In genomic region chr2:134581877-134582546, GRCh38 we compare ENCODE assay signal across 15 cellular contexts.
DNase-seq lines count a peak whose midpoint lies in the region; ATAC-seq lines count a peak whose summit lies in the region.
"Had no signal": no experiment of that assay in that cellular context is flagged by ENCODE, and none has a peak within 500 bp of the region (broad histone marks: within the 10 kb centered on the region; RNA-seq: fewer than 3 reads in every experiment).

No MANE protein-coding gene starts in this region.

- H3K4me1 Mint-ChIP-seq in activated naive CD8-positive, alpha-beta T cell treated with anti-CD3 and anti-CD28 coated beads, Interleukin-2, amount 10 ng/mL, durations not matched to agents 7 days and 5 days, result peaks cover 29% of the 10 kb centered on the region

- H3K27me3 Mint-ChIP-seq in activated naive CD8-positive, alpha-beta T cell treated with anti-CD3 and anti-CD28 coated beads, Interleukin-2, amount 10 ng/mL, durations not matched to agents 7 days and 5 days, result peaks cover 2% of the 10 kb centered on the region

- no peak for DNase-seq in activated naive CD8-positive, alpha-beta T cell treated with anti-CD3 and anti-CD28 coated beads, Interleukin-2, amount 10 ng/mL, durations not matched to agents 7 days and 5 days
- DNase-seq in HUDEP-2 (lab: John Stamatoyannopoulos, UW; ENCODE audit: unreplicated experiment in 76 of 76), result no peak
- DNase-seq in Ammon's horn (ENCODE audit: low spot score), result no peak
- no peak for DNase-seq in NCI-H2227 treated with DMSO at 0.1 percent for 48 hours (lab: John Stamatoyannopoulos, UW)
- DNase-seq in putamen (ENCODE audit: low spot score), result no peak
- DNase-seq: effector memory CD4-positive, alpha-beta T cell; HFFc6; IMR-90; NCI-H2029 treated with DMSO at 0.1 percent for 48 hours; PC-3; stimulated activated naive CD8-positive, alpha-beta T cell treated with anti-CD3 and anti-CD28 coated beads, Interleukin-15, Interleukin-2, amounts not matched to agents 100 U/mL and 50 U/mL, for 24 hours; T-helper 9 cell had no signal

- POLR2A ChIA-PET in activated naive CD8-positive, alpha-beta T cell treated with anti-CD3 and anti-CD28 coated beads, Interleukin-2, amount 10 ng/mL, durations not matched to agents 7 days and 5 days (lab: Charles Lee), result no interaction called here

- peak; percentile 74 for ATAC-seq in GM18511 (IDR thresholded peaks at IDR 0.05; ENCODE audit: unreplicated experiment)
- peak; percentile 82 for ATAC-seq in GM21360 (IDR thresholded peaks at IDR 0.05; ENCODE audit: unreplicated experiment)
- ATAC-seq in HG03095 (IDR thresholded peaks at IDR 0.05; ENCODE audit: unreplicated experiment), result peak; percentile 79
- no peak for ATAC-seq in activated naive CD8-positive, alpha-beta T cell treated with anti-CD3 and anti-CD28 coated beads, Interleukin-2, amount 10 ng/mL, durations not matched to agents 7 days and 5 days (ENCODE audit: low read depth)
- ATAC-seq: PC-3; stimulated activated naive CD8-positive, alpha-beta T cell treated with anti-CD3 and anti-CD28 coated beads, Interleukin-15, Interleukin-2, amounts not matched to agents 100 U/mL and 50 U/mL, for 24 hours had no signal

- H3K4me3 Mint-ChIP-seq in activated naive CD8-positive, alpha-beta T cell treated with anti-CD3 and anti-CD28 coated beads, Interleukin-2, amount 10 ng/mL, durations not matched to agents 7 days and 5 days, result peak overlapping the region; percentile 22
- H3K4me3 Mint-ChIP-seq: HFFc6 had no signal

- no peaks in the 10 kb centered on the region for H3K36me3 Mint-ChIP-seq in activated naive CD8-positive, alpha-beta T cell treated with anti-CD3 and anti-CD28 coated beads, Interleukin-2, amount 10 ng/mL, durations not matched to agents 7 days and 5 days

- H3K9me3 Mint-ChIP-seq in activated naive CD8-positive, alpha-beta T cell treated with anti-CD3 and anti-CD28 coated beads, Interleukin-2, amount 10 ng/mL, durations not matched to agents 7 days and 5 days, result no peaks in the 10 kb centered on the region
- H3K9me3 Mint-ChIP-seq: HFFc6 had no signal

- H3K27ac Mint-ChIP-seq in activated naive CD8-positive, alpha-beta T cell treated with anti-CD3 and anti-CD28 coated beads, Interleukin-2, amount 10 ng/mL, durations not matched to agents 7 days and 5 days, result peak overlapping the region; percentile 82
- H3K27ac Mint-ChIP-seq: HFFc6 had no signal
